Comparison of ENCODE assay signal across 9 cellular contexts in genomic region chr16:46743232-46743719, GRCh38. TPM values are rescaled to one million over a fixed set of nuclear protein-coding genes. Genes with fewer than 3 reads are reported as not detected.
A peak's percentile ranks its signal among the peaks of the same experiment; 100 is the strongest.
DNase-seq lines count a peak whose midpoint lies in the region; ATAC-seq lines count a peak whose summit lies in the region.
"Had no signal": no experiment of that assay in that cellular context is flagged by ENCODE, and none has a peak within 500 bp of the region (broad histone marks: within the 10 kb centered on the region; RNA-seq: fewer than 3 reads in every experiment).

No MANE protein-coding gene starts in this region.

- CTCF ChIA-PET in activated CD4-positive, alpha-beta T cell treated with anti-CD3 and anti-CD28 coated beads, Interleukin-2, amount 10 ng/mL, durations not matched to agents 7 days and 5 days (lab: Charles Lee) = interaction anchor here (1.3 kb wide), 1 partner anchor 15 kb away, joined by 3 read pairs; no protein-coding TSS in a partner anchor

- peak overlapping the region; percentile 85 for H3K27ac ChIP-seq in caudate nucleus (ENCODE audit: low read depth, low read length)
- H3K27ac ChIP-seq in mesodermal cell (ENCODE audit: low read depth, low read length, severe bottlenecking) = peak overlapping the region; percentile 71

- peak; percentile 8 for DNase-seq in activated CD4-positive, alpha-beta T cell treated with anti-CD3 and anti-CD28 coated beads, Interleukin-2, amount 10 ng/mL, durations not matched to agents 7 days and 5 days
- no peak for DNase-seq in activated CD4-positive, alpha-beta T cell treated with anti-CD3 and anti-CD28 coated beads for 1 hour
- peak; percentile 70 to 79 for DNase-seq in Kasumi-1 (lab: John Stamatoyannopoulos, UW)
- DNase-seq in caudate nucleus (lab: John Stamatoyannopoulos, UW) = no peak
- no peak for DNase-seq in SW 1271 (lab: John Stamatoyannopoulos, UW)
- no peak for DNase-seq in activated gamma-delta T cell treated with Interleukin-2 at 50 U/mL for 16 hours

- peaks cover 38% of the 10 kb centered on the region for H3K4me1 ChIP-seq in mesodermal cell (ENCODE audit: control insufficient read depth, insufficient read depth, low read length, poor library complexity, severe bottlenecking)
- H3K4me1 ChIP-seq: tibial nerve had no signal

- POLR2A ChIA-PET in activated CD4-positive, alpha-beta T cell treated with anti-CD3 and anti-CD28 coated beads, Interleukin-2, amount 10 ng/mL, durations not matched to agents 7 days and 5 days (lab: Charles Lee) = no interaction called here

- H3K36me3 Mint-ChIP-seq in activated CD4-positive, alpha-beta T cell treated with anti-CD3 and anti-CD28 coated beads, Interleukin-2, amount 10 ng/mL, durations not matched to agents 7 days and 5 days (ENCODE audit: low read depth) = no peaks in the 10 kb centered on the region

- H3K27me3 Mint-ChIP-seq in activated CD4-positive, alpha-beta T cell treated with anti-CD3 and anti-CD28 coated beads, Interleukin-2, amount 10 ng/mL, durations not matched to agents 7 days and 5 days = no peaks in the 10 kb centered on the region

- 58 to 61% methylated on average over 6 to 9 of the region's 10 CpGs for WGBS in mesodermal cell (ENCODE audit: insufficient coverage in 2 of 2), 2 experiments

- no peaks in the 10 kb centered on the region for H3K36me3 ChIP-seq in mesodermal cell (ENCODE audit: control insufficient read depth, insufficient read depth, low read length)
- H3K36me3 ChIP-seq: tibial nerve had no signal

- no peak for ATAC-seq in HG03095 (IDR thresholded peaks at IDR 0.05; ENCODE audit: unreplicated experiment)

- no peaks in the 10 kb centered on the region for H3K9me3 ChIP-seq in mesodermal cell (ENCODE audit: control insufficient read depth, low read length)
- H3K9me3 ChIP-seq: tibial nerve had no signal

- no peak overlapping the region for H3K4me3 ChIP-seq in mesodermal cell (ENCODE audit: extremely low read depth, insufficient read depth, low read length, poor library complexity, severe bottlenecking)
- H3K4me3 ChIP-seq: tibial nerve had no signal

- H3K4me3 Mint-ChIP-seq in activated CD4-positive, alpha-beta T cell treated with anti-CD3 and anti-CD28 coated beads, Interleukin-2, amount 10 ng/mL, durations not matched to agents 7 days and 5 days = no peak overlapping the region

- H3K27ac Mint-ChIP-seq in activated CD4-positive, alpha-beta T cell treated with anti-CD3 and anti-CD28 coated beads, Interleukin-2, amount 10 ng/mL, durations not matched to agents 7 days and 5 days = peak overlapping the region; percentile 68

- H3K9me3 Mint-ChIP-seq in activated CD4-positive, alpha-beta T cell treated with anti-CD3 and anti-CD28 coated beads, Interleukin-2, amount 10 ng/mL, durations not matched to agents 7 days and 5 days = no peaks in the 10 kb centered on the region

- H3K4me1 Mint-ChIP-seq in activated CD4-positive, alpha-beta T cell treated with anti-CD3 and anti-CD28 coated beads, Interleukin-2, amount 10 ng/mL, durations not matched to agents 7 days and 5 days = peaks cover 7% of the 10 kb centered on the region

RNA-seq across cellular contexts. Expression of gene MYLK3, which starts 4.9 kb away (rescaled TPM):
- total RNA-seq in activated CD4-positive, alpha-beta T cell treated with anti-CD3 and anti-CD28 coated beads, Interleukin-2, amount 10 ng/mL, durations not matched to agents 7 days and 5 days = under 1 TPM; 0.02 to 0.50 TPM
- polyA plus RNA-seq in mesodermal cell (2013, experiment 1 of 2) = 4.3 TPM
- 5.3 TPM for polyA plus RNA-seq in mesodermal cell (2013, experiment 2 of 2)

RNA-seq across cellular contexts. Expression of gene ORC6, which starts 53.8 kb away (rescaled TPM):
- total RNA-seq in activated CD4-positive, alpha-beta T cell treated with anti-CD3 and anti-CD28 coated beads, Interleukin-2, amount 10 ng/mL, durations not matched to agents 7 days and 5 days = 10 to 100 TPM; 29.2 to 37.5 TPM
- polyA plus RNA-seq in mesodermal cell (2013, experiment 1 of 2) = 40.0 TPM
- polyA plus RNA-seq in mesodermal cell (2013, experiment 2 of 2) = 44.3 TPM

RNA-seq across cellular contexts. Expression of gene VPS35, which starts 54.3 kb away (rescaled TPM):
- 10 to 100 TPM; 71.7 to 75.0 TPM for total RNA-seq in activated CD4-positive, alpha-beta T cell treated with anti-CD3 and anti-CD28 coated beads, Interleukin-2, amount 10 ng/mL, durations not matched to agents 7 days and 5 days
- polyA plus RNA-seq in mesodermal cell (2013, experiment 1 of 2) = 71.6 TPM
- 71.9 TPM for polyA plus RNA-seq in mesodermal cell (2013, experiment 2 of 2)

Comparison
In these comparisons a context has a peak if more than half of its experiments do, and no peak if none do; other contexts are left out.
1. DNase-seq: peak in activated CD4-positive, alpha-beta T cell treated with anti-CD3 and anti-CD28 coated beads, Interleukin-2, amount 10 ng/mL, durations not matched to agents 7 days and 5 days (single experiment) and Kasumi-1 (2 of 2); none in activated CD4-positive, alpha-beta T cell treated with anti-CD3 and anti-CD28 coated beads for 1 hour (single experiment), caudate nucleus (0 of 61), SW 1271 (0 of 2) and activated gamma-delta T cell treated with Interleukin-2 at 50 U/mL for 16 hours (single experiment).